ENCODE assay signal across 18 cellular contexts in the genomic region with DNA sequence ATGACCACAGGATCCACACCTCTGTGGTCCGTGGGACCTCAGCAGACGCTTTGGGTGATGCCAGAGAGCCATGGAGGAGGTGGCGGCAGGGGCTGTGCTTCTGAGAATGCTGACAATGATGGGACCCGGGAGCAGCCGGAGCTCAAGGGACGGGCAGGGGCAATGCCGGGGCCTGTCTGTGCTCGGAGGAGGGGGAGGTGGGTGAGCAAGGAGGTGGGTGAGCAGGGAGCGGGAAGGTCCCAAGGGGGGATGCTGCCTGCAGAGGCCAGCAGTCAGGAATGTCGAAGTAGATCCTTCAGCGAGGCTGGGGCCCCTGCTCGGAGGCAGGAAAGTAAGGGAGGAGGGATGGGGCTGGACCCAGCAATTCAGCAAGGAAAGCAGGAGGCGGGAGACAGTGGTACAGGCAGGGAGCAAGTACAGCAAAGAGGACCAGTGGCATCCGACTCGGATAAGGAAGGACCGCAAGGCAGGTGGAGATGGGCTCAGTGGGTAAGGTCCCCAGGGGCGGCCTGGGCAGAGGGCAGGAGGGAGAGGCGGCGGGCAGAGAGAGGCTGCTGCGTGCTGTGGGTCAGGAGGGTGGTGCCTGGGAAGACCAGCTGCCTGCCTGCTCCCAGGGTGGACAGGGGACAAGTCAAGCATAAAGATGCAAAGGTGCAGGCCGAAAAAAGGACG. TPM values are rescaled to one million over a fixed set of nuclear protein-coding genes. Genes with fewer than 3 reads are reported as not detected.
"Had no signal": no experiment of that assay in that cellular context is flagged by ENCODE, and none has a peak within 500 bp of the region (broad histone marks: within the 10 kb centered on the region; RNA-seq: fewer than 3 reads in every experiment).

No MANE protein-coding gene starts in this region.

- DNase-seq: activated CD4-positive, alpha-beta memory T cell treated with anti-CD3 and anti-CD28 coated beads for 36 hours; activated CD4-positive, CD25-positive, alpha-beta regulatory T cell treated with anti-CD3 and anti-CD28 coated beads, Interleukin-2, amount 50 U/mL, for 72 hours; activated naive CD8-positive, alpha-beta T cell treated with anti-CD3 and anti-CD28 coated beads, Interleukin-2, amount 10 ng/mL, durations not matched to agents 7 days and 5 days; activated T-cell treated with anti-CD3 and anti-CD28 coated beads, Interleukin-2, amount 50 U/mL, for 48 hours; foreskin keratinocyte; head of caudate nucleus; islet precursor cell; midbrain; naive B cell; occipital lobe; T-helper 9 cell had no signal

- FAIRE-seq: colon, endothelial cell of umbilical vein had no signal

- ATAC-seq: foreskin keratinocyte; stimulated activated memory B cell treated with anti-CD40 and anti-IgM and Interleukin-4, amounts not matched to agents 10 μg/mL and 1 μg/mL and 100 μg/mL, for 72 hours had no signal

- H3K4me1 ChIP-seq: foreskin keratinocyte had no signal

- H3K27ac ChIP-seq: foreskin keratinocyte had no signal

- H3K27me3 ChIP-seq: ascending aorta, foreskin keratinocyte had no signal

- H3K4me2 ChIP-seq: smooth muscle cell had no signal

- H3K4me3 ChIP-seq: ascending aorta, smooth muscle cell had no signal

- H3K36me3 ChIP-seq: ascending aorta had no signal

- H3K9me3 ChIP-seq: ascending aorta had no signal

RNA-seq across cellular contexts. Expression of a gene that starts 49.0 kb away (rescaled TPM):
- total RNA-seq: activated CD4-positive, alpha-beta memory T cell treated with anti-CD3 and anti-CD28 coated beads for 36 hours; activated naive CD8-positive, alpha-beta T cell treated with anti-CD3 and anti-CD28 coated beads, Interleukin-2, amount 10 ng/mL, durations not matched to agents 7 days and 5 days; endothelial cell of umbilical vein; foreskin keratinocyte; pulmonary artery endothelial cell; SK-MEL-5 had no signal
- polyA plus RNA-seq: endothelial cell of umbilical vein, foreskin keratinocyte had no signal
